ENCODE assay signal across 1 cellular context in genomic region chr6:139446104-139446715, GRCh38.
A peak's percentile ranks its signal among the peaks of the same experiment; 100 is the strongest.
TF ChIP-seq lines count a peak whose summit lies in the region.

No MANE protein-coding gene starts in this region.

TF ChIP-seq in K562, 482 proteins besides CTCF, POLR2A, EP300 and RAD21 (continued from another document):
- TF ChIP-seq, protein P1, sequence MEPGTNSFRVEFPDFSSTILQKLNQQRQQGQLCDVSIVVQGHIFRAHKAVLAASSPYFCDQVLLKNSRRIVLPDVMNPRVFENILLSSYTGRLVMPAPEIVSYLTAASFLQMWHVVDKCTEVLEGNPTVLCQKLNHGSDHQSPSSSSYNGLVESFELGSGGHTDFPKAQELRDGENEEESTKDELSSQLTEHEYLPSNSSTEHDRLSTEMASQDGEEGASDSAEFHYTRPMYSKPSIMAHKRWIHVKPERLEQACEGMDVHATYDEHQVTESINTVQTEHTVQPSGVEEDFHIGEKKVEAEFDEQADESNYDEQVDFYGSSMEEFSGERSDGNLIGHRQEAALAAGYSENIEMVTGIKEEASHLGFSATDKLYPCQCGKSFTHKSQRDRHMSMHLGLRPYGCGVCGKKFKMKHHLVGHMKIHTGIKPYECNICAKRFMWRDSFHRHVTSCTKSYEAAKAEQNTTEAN (CRISPR knock-in tag; IDR thresholded peaks at IDR 0.05), result no peak
- TF ChIP-seq NFE2L1 (tag; IDR thresholded peaks at IDR 0.05; ENCODE audit: borderline replicate concordance, low read depth) (0 out of 2 replicates have a peak, but pooled peaks have one; percentile 11), TRIM24 (IDR thresholded peaks at IDR 0.05) (no peak), HNRNPUL1 (IDR thresholded peaks at IDR 0.05; ENCODE audit: low read length) (no peak), ZBED1 (IDR thresholded peaks at IDR 0.05) (no peak), SIN3B (IDR thresholded peaks at IDR 0.05; ENCODE audit: low read depth) (no peak), ZBTB2 (IDR thresholded peaks at IDR 0.05) (no peak), ZNF589 (CRISPR knock-in tag; IDR thresholded peaks at IDR 0.05; ENCODE audit: low read depth) (no peak), CBX2 (IDR thresholded peaks at IDR 0.05; ENCODE audit: insufficient read depth, low read length, poor library complexity, severe bottlenecking) (no peak), PCBP1 (IDR thresholded peaks at IDR 0.05; ENCODE audit: low read depth, low read length, poor library complexity, severe bottlenecking) (no peak), MEF2D (tag; conservative IDR thresholded peaks at IDR 0.05; ENCODE audit: low read depth) (no peak), ZNF316 (IDR thresholded peaks at IDR 0.05) (no peak), RBM15 (IDR thresholded peaks at IDR 0.05; ENCODE audit: insufficient read depth, low read length) (no peak), RBM17 (IDR thresholded peaks at IDR 0.05; ENCODE audit: borderline replicate concordance, low read depth, low read length) (no peak), SNAPC5 (CRISPR knock-in tag; IDR thresholded peaks at IDR 0.05) (no peak), THAP7 (CRISPR knock-in tag; IDR thresholded peaks at IDR 0.05) (no peak), ZNF354B (CRISPR knock-in tag; IDR thresholded peaks at IDR 0.05) (no peak), EWSR1 (IDR thresholded peaks at IDR 0.05; ENCODE audit: borderline replicate concordance, low read depth, partially characterized antibody) (no peak), ZNF717 (CRISPR knock-in tag; IDR thresholded peaks at IDR 0.05) (no peak), COPS2 (conservative IDR thresholded peaks at IDR 0.05) (no peak), SRF (CRISPR knock-in tag; IDR thresholded peaks at IDR 0.05) (no peak), ZNF274 (IDR thresholded peaks at IDR 0.05; ENCODE audit: borderline replicate concordance, low read depth, low read length) (no peak), RAD51 (IDR thresholded peaks at IDR 0.05; ENCODE audit: borderline replicate concordance, low read depth) (no peak)
- TF ChIP-seq, protein P2, sequence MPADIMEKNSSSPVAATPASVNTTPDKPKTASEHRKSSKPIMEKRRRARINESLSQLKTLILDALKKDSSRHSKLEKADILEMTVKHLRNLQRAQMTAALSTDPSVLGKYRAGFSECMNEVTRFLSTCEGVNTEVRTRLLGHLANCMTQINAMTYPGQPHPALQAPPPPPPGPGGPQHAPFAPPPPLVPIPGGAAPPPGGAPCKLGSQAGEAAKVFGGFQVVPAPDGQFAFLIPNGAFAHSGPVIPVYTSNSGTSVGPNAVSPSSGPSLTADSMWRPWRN (IDR thresholded peaks at IDR 0.05; ENCODE audit: low read depth), result no peak
- TF ChIP-seq, protein P3, sequence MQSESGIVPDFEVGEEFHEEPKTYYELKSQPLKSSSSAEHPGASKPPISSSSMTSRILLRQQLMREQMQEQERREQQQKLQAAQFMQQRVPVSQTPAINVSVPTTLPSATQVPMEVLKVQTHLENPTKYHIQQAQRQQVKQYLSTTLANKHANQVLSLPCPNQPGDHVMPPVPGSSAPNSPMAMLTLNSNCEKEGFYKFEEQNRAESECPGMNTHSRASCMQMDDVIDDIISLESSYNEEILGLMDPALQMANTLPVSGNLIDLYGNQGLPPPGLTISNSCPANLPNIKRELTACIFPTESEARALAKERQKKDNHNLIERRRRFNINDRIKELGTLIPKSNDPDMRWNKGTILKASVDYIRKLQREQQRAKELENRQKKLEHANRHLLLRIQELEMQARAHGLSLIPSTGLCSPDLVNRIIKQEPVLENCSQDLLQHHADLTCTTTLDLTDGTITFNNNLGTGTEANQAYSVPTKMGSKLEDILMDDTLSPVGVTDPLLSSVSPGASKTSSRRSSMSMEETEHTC (IDR thresholded peaks at IDR 0.05), result no peak
- TF ChIP-seq, protein P4, sequence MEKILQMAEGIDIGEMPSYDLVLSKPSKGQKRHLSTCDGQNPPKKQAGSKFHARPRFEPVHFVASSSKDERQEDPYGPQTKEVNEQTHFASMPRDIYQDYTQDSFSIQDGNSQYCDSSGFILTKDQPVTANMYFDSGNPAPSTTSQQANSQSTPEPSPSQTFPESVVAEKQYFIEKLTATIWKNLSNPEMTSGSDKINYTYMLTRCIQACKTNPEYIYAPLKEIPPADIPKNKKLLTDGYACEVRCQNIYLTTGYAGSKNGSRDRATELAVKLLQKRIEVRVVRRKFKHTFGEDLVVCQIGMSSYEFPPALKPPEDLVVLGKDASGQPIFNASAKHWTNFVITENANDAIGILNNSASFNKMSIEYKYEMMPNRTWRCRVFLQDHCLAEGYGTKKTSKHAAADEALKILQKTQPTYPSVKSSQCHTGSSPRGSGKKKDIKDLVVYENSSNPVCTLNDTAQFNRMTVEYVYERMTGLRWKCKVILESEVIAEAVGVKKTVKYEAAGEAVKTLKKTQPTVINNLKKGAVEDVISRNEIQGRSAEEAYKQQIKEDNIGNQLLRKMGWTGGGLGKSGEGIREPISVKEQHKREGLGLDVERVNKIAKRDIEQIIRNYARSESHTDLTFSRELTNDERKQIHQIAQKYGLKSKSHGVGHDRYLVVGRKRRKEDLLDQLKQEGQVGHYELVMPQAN (IDR thresholded peaks at IDR 0.05; ENCODE audit: borderline replicate concordance), result no peak
TF ChIP-seq in K562: peak in this region for 25.
